ENCODE assay signal across 9 cellular contexts in genomic region chr3:61563614-61564404, GRCh38. TPM values are rescaled to one million over a fixed set of nuclear protein-coding genes. Genes with fewer than 3 reads are reported as not detected.
DNase-seq lines count a peak whose midpoint lies in the region; FAIRE-seq and TF ChIP-seq lines count a peak whose summit lies in the region.
"Had no signal": no experiment of that assay in that cellular context is flagged by ENCODE, and none has a peak within 500 bp of the region (broad histone marks: within the 10 kb centered on the region; RNA-seq: fewer than 3 reads in every experiment).

No MANE protein-coding gene starts in this region.

- H4K20me1 ChIP-seq in fibroblast of lung (ENCODE audit: control insufficient read depth, extremely low read depth, insufficient read depth, low read length), result no peaks in the 10 kb centered on the region

- H3K27ac ChIP-seq in Peyer's patch (peak overlapping the region in 1 of 4 donors; percentile 16), fibroblast of lung (ENCODE audit: insufficient read depth, low read length) (peak overlapping the region; percentile 71)

- H3K4me3 ChIP-seq in Peyer's patch, result peak overlapping the region; percentile 48 to 74 (median 66)
- H3K4me3 ChIP-seq in fibroblast of lung (replicated peaks in 1 of 4; ENCODE audit: control extremely low read depth in 1 of 4, insufficient read depth in 1 of 4, low read depth in 3 of 4, low read length in 4 of 4), result peak overlapping the region; percentile 89 to 92 (median 89)
- peak overlapping the region; percentile 61 for H3K4me3 ChIP-seq in neuron (ENCODE audit: low read length)

- no peak for FAIRE-seq in HTR-8/SVneo (lab: Jason Lieb, UNC)

- H3K79me2 ChIP-seq in fibroblast of lung (ENCODE audit: control insufficient read depth, insufficient read depth, low read length), result peaks cover 59% of the 10 kb centered on the region

- H3K9me3 ChIP-seq in Peyer's patch (no peaks in the 10 kb centered on the region), fibroblast of lung (ENCODE audit: control insufficient read depth, insufficient read depth, low read depth, low read length) (no peaks in the 10 kb centered on the region), neuron (ENCODE audit: low read length) (no peaks in the 10 kb centered on the region)

- H3K36me3 ChIP-seq in Peyer's patch (no peaks in the 10 kb centered on the region), fibroblast of lung (ENCODE audit: control insufficient read depth, insufficient read depth, low read length) (no peaks in the 10 kb centered on the region), neuron (ENCODE audit: insufficient read depth, low read length) (no peaks in the 10 kb centered on the region)

- DNase-seq in AG20443 (ENCODE audit: low spot score) (peak; percentile 16), Peyer's patch (peak in 1 of 3 donors; percentile 50), fibroblast of lung (ENCODE audit: low read depth in 2 of 2) (no peak), HTR-8/SVneo (ENCODE audit: insufficient read length, low spot score) (no peak), SW480 (ENCODE audit: low spot score) (no peak), germinal center (ENCODE audit: low spot score) (no peak), NCI-H128 (lab: John Stamatoyannopoulos, UW; ENCODE audit: unreplicated experiment) (no peak)
- DNase-seq: SHP77 treated with DMSO at 0.1 percent for 48 hours had no signal

- H3K9ac ChIP-seq in fibroblast of lung (ENCODE audit: insufficient read depth, low read length), result peak overlapping the region; percentile 59

- H3K4me2 ChIP-seq in fibroblast of lung (ENCODE audit: extremely low read depth, insufficient read depth, low read length), result peak overlapping the region; percentile 99

- H3K4me1 ChIP-seq in Peyer's patch, result peaks cover 0 to 8% (median 2%) of the 10 kb centered on the region in 4 donors
- H3K4me1 ChIP-seq in fibroblast of lung (ENCODE audit: control insufficient read depth, extremely low read depth, insufficient read depth, low read length), result peaks cover 6% of the 10 kb centered on the region
- peaks cover 24% of the 10 kb centered on the region for H3K4me1 ChIP-seq in neuron (ENCODE audit: insufficient read depth, low read length)

- TF ChIP-seq POLR2A in Peyer's patch (IDR thresholded peaks at IDR 0.05), result no peak

- H3K27me3 ChIP-seq in Peyer's patch (no peaks in the 10 kb centered on the region), fibroblast of lung (ENCODE audit: control insufficient read depth, insufficient read depth, low read length) (no peaks in the 10 kb centered on the region), neuron (ENCODE audit: insufficient read depth, low read length) (no peaks in the 10 kb centered on the region)

- TF ChIP-seq CTCF in Peyer's patch (IDR thresholded peaks at IDR 0.05) (no peak), fibroblast of lung (conservative IDR thresholded peaks at IDR 0.05 in 1 of 2, IDR thresholded peaks at IDR 0.05 in 1 of 2; ENCODE audit: low read depth in 1 of 2, low read length in 2 of 2) (no peak)

- H2AFZ ChIP-seq in fibroblast of lung (ENCODE audit: low read length) (peak overlapping the region; percentile 19), neuron (ENCODE audit: low read depth, low read length) (peak overlapping the region; percentile 97)

RNA-seq across cellular contexts. Expression of gene PTPRG, which starts 2.4 kb away (rescaled TPM):
- 10 to 100 TPM; 33.5 to 56.6 (median 46.9) TPM for total RNA-seq in Peyer's patch
- total RNA-seq in fibroblast of lung, result 64.5 and 97.9 TPM in 2 replicates
- 31.7 and 67.0 TPM in 2 replicates for polyA plus RNA-seq in fibroblast of lung
- 22.6 and 47.6 TPM in 2 replicates for polyA plus RNA-seq in fibroblast of lung (2012)
- polyA minus RNA-seq in fibroblast of lung (ENCODE audit: low replicate concordance), result 68.2 and 98.8 TPM in 2 replicates
